18 cellular contexts compared by ENCODE assay signal in the genomic region with DNA sequence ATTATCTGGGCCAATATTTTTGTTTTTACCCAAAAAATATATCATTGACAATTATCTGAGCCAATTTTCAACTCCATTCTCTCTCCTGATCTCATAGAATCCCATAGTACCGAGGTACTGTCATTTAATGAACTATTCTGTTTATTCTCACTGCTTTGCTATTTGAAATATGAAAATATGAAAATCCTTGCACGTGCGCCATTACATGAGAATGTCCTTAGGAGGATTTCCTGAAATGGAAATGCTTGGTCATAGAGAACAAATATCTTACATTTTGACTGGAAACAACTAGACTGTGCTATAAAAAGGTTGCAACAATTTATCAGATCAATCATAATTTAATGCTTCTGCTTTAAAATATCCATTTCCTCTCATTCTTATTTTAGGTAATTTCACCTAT.
"Had no signal": no experiment of that assay in that cellular context is flagged by ENCODE, and none has a peak within 500 bp of the region (broad histone marks: within the 10 kb centered on the region; RNA-seq: fewer than 3 reads in every experiment).

No MANE protein-coding gene starts in this region.

- H3K36me3 Mint-ChIP-seq: activated naive CD8-positive, alpha-beta T cell treated with anti-CD3 and anti-CD28 coated beads, Interleukin-2, amount 10 ng/mL, durations not matched to agents 7 days and 5 days had no signal

- DNase-seq: activated CD4-positive, alpha-beta T cell treated with anti-CD3 and anti-CD28 coated beads for 4 hours; activated CD4-positive, alpha-beta T cell treated with anti-CD3 and anti-CD28 coated beads, Interleukin-2, amount 50 U/mL, for 48 hours; activated CD4-positive, CD25-positive, alpha-beta regulatory T cell; activated CD8-positive, alpha-beta memory T cell treated with anti-CD3 and anti-CD28 coated beads, Interleukin-2, amount 50 U/mL, for 48 hours; activated T-cell treated with anti-CD3 and anti-CD28 coated beads, Interleukin-2, amount 50 U/mL, for 4 hours; amygdala; heart left ventricle; islet precursor cell; left cardiac atrium; substantia nigra; SW 1271; T-helper 17 cell; tibial artery had no signal

- H3K4me3 ChIP-seq: cardiac muscle cell, heart left ventricle, tibial artery had no signal

- H3K9me3 Mint-ChIP-seq: activated naive CD4-positive, alpha-beta T cell treated with anti-CD3 and anti-CD28 coated beads for 36 hours; activated naive CD8-positive, alpha-beta T cell treated with anti-CD3 and anti-CD28 coated beads, Interleukin-2, amount 10 ng/mL, durations not matched to agents 7 days and 5 days; activated T-cell treated with anti-CD3 and anti-CD28 coated beads, Interleukin-2, amount 50 U/mL, for 4 hours; neural crest cell; stimulated activated naive CD8-positive, alpha-beta T cell treated with anti-CD3 and anti-CD28 coated beads, Interleukin-15, Interleukin-2, amounts not matched to agents 100 ng/mL and 50 ng/mL, for 24 hours had no signal

- ATAC-seq: activated T-cell treated with anti-CD3 and anti-CD28 coated beads, Interleukin-2, amount 50 U/mL, for 4 hours had no signal

- H3K36me3 ChIP-seq: cardiac muscle cell, heart left ventricle, tibial artery had no signal

- H3K27ac ChIP-seq: cardiac muscle cell had no signal

- H3K4me1 Mint-ChIP-seq: neural crest cell had no signal

- H3K4me3 Mint-ChIP-seq: activated naive CD4-positive, alpha-beta T cell treated with anti-CD3 and anti-CD28 coated beads for 36 hours; activated T-cell treated with anti-CD3 and anti-CD28 coated beads, Interleukin-2, amount 50 U/mL, for 4 hours; neural crest cell; stimulated activated naive CD8-positive, alpha-beta T cell treated with anti-CD3 and anti-CD28 coated beads, Interleukin-15, Interleukin-2, amounts not matched to agents 100 ng/mL and 50 ng/mL, for 24 hours; T-helper 17 cell had no signal

- H3K9me3 ChIP-seq: heart left ventricle, tibial artery had no signal

- H3K27ac Mint-ChIP-seq: activated naive CD4-positive, alpha-beta T cell treated with anti-CD3 and anti-CD28 coated beads for 36 hours; activated naive CD8-positive, alpha-beta T cell treated with anti-CD3 and anti-CD28 coated beads, Interleukin-2, amount 10 ng/mL, durations not matched to agents 7 days and 5 days; stimulated activated naive CD8-positive, alpha-beta T cell treated with anti-CD3 and anti-CD28 coated beads, Interleukin-15, Interleukin-2, amounts not matched to agents 100 ng/mL and 50 ng/mL, for 24 hours; T-helper 17 cell had no signal

- H3K27me3 ChIP-seq: cardiac muscle cell, heart left ventricle, tibial artery had no signal
